In genomic region chr11:68028802-68029475, GRCh38 we compare ENCODE assay signal across 10 cellular contexts. TPM values are rescaled to one million over a fixed set of nuclear protein-coding genes. Genes with fewer than 3 reads are reported as not detected.
DNase-seq lines count a peak whose midpoint lies in the region; ATAC-seq and TF ChIP-seq lines count a peak whose summit lies in the region.
"Had no signal": no experiment of that assay in that cellular context is flagged by ENCODE, and none has a peak within 500 bp of the region (broad histone marks: within the 10 kb centered on the region; RNA-seq: fewer than 3 reads in every experiment).

No MANE protein-coding gene starts in this region.

- no peaks in the 10 kb centered on the region for H4K20me1 ChIP-seq in GM23338 (replicated peaks; ENCODE audit: insufficient read depth)

- H3K9me3 ChIP-seq in iPS-15b (ENCODE audit: control insufficient read depth, insufficient read depth, low read length), result no peaks in the 10 kb centered on the region

- H3K4me3 Mint-ChIP-seq in GM23338, result peak overlapping the region; percentile 94; the same call in 2 of the 3 replicates

- H3K36me3 ChIP-seq in ACC112 (ENCODE audit: insufficient read depth, low read length), result peaks cover 15% of the 10 kb centered on the region
- H3K36me3 ChIP-seq in GM23338 (ENCODE audit: insufficient read depth), result peaks cover 1% of the 10 kb centered on the region; the same call in 1 of the 2 replicates
- peaks cover 28% of the 10 kb centered on the region for H3K36me3 ChIP-seq in iPS-15b (ENCODE audit: control insufficient read depth, insufficient read depth, low read length)

- DNase-seq in GM23338 (ENCODE audit: low spot score) (no peak), inferior parietal cortex (ENCODE audit: extremely low spot score) (no peak)
- DNase-seq: DMS79, NCI-H524 treated with DMSO at 0.1 percent for 48 hours had no signal

- H3K27me3 ChIP-seq in ACC112 (ENCODE audit: insufficient read depth, low read length) (no peaks in the 10 kb centered on the region), GM23338 (ENCODE audit: insufficient read depth) (no peaks in the 10 kb centered on the region), iPS-15b (ENCODE audit: control insufficient read depth, insufficient read depth, low read length) (no peaks in the 10 kb centered on the region)

- H3K27ac ChIP-seq in ACC112 (ENCODE audit: low read depth, low read length) (peak overlapping the region; percentile 86), GM23338 (ENCODE audit: low read depth) (no peak overlapping the region), VCaP (peak overlapping the region; percentile 96; the same call in 1 of the 2 replicates)

- H3K36me3 Mint-ChIP-seq in GM23338 (ENCODE audit: low read depth), result peaks cover 10% of the 10 kb centered on the region

- H3K27ac Mint-ChIP-seq in GM23338, result peak overlapping the region; percentile 86; the same call in 1 of the 2 replicates

- H3K4me1 ChIP-seq in ACC112 (ENCODE audit: control insufficient read depth, insufficient read depth, low read length, unreplicated experiment), result peaks cover 43% of the 10 kb centered on the region
- H3K4me1 ChIP-seq in GM23338 (ENCODE audit: insufficient read depth), result peaks cover 3% of the 10 kb centered on the region; the same call in 1 of the 2 replicates
- H3K4me1 ChIP-seq in iPS-15b (ENCODE audit: control insufficient read depth, insufficient read depth, low read length), result peaks cover 3% of the 10 kb centered on the region

- no peaks in the 10 kb centered on the region for H3K9me2 ChIP-seq in GM23338 (ENCODE audit: insufficient read depth)

- H3K9ac ChIP-seq in iPS-15b (ENCODE audit: low read depth, low read length), result peak overlapping the region; percentile 16

- peaks cover 20% of the 10 kb centered on the region for H3K79me2 ChIP-seq in ACC112 (ENCODE audit: control insufficient read depth, insufficient read depth, low read length, unreplicated experiment)
- peaks cover 13% of the 10 kb centered on the region for H3K79me2 ChIP-seq in GM23338 (replicated peaks; ENCODE audit: insufficient read depth)

- H3F3A ChIP-seq in GM23338 (replicated peaks; ENCODE audit: low read depth), result no peaks in the 10 kb centered on the region

- H3K4me1 Mint-ChIP-seq in GM23338, result peaks cover 16% of the 10 kb centered on the region

- ATAC-seq in GM23338, result no peak
- no peak for ATAC-seq in GM18873 (IDR thresholded peaks at IDR 0.05; ENCODE audit: low FRiP score, unreplicated experiment)
- no peak for ATAC-seq in GM19397 (IDR thresholded peaks at IDR 0.05; ENCODE audit: unreplicated experiment)
- no peak for ATAC-seq in activated CD4-positive, CD25-positive, alpha-beta regulatory T cell treated with anti-CD3 and anti-CD28 coated beads, Interleukin-2, amount 50 U/mL, for 24 hours

- H3K27me3 Mint-ChIP-seq in GM23338 (ENCODE audit: insufficient read depth, low read depth, poor library complexity), result peaks cover 20% of the 10 kb centered on the region

- H3K4me2 ChIP-seq in GM23338, result peak overlapping the region; percentile 75; the same call in 1 of the 2 replicates

- H2AFZ ChIP-seq in ACC112 (ENCODE audit: low read length, unreplicated experiment), result no peak overlapping the region
- H2AFZ ChIP-seq in GM23338, result no peak overlapping the region

- 0 out of 4 replicates have a peak, but pooled peaks of 1 of the 2 experiments have one; percentile 9 for TF ChIP-seq CTCF in GM23338 (conservative IDR thresholded peaks at IDR 0.05; ENCODE audit: low read depth in 2 of 2)
- no peak for TF ChIP-seq CTCF in VCaP (conservative IDR thresholded peaks at IDR 0.05)

- peak overlapping the region; percentile 95 for H3K4me3 ChIP-seq in ACC112 (ENCODE audit: low read depth, low read length)
- no peak overlapping the region for H3K4me3 ChIP-seq in GM23338
- H3K4me3 ChIP-seq in iPS-15b (ENCODE audit: low read depth, low read length), result peak overlapping the region; percentile 94

- H3K9me3 Mint-ChIP-seq in GM23338, result no peaks in the 10 kb centered on the region

TF ChIP-seq in GM23338, 12 proteins besides CTCF, POLR2A, EP300 and RAD21:
- no peak for TF ChIP-seq NANOG (IDR thresholded peaks at IDR 0.05; ENCODE audit: borderline replicate concordance)
- TF ChIP-seq CREB1 (CRISPR knock-in tag; IDR thresholded peaks at IDR 0.05; ENCODE audit: low read depth), result no peak
- no peak for TF ChIP-seq EZH2 (IDR thresholded peaks at IDR 0.05; ENCODE audit: low read depth, unreplicated experiment)
- TF ChIP-seq REST (IDR thresholded peaks at IDR 0.05; ENCODE audit: unreplicated experiment), result no peak
- TF ChIP-seq ETS1 (IDR thresholded peaks at IDR 0.05), result no peak
- no peak for TF ChIP-seq STAT1 (IDR thresholded peaks at IDR 0.05; ENCODE audit: unreplicated experiment)

RNA-seq across cellular contexts. Expression of gene NDUFS8, which starts 1.5 kb away (rescaled TPM):
- 157 and 175 TPM in 2 replicates for total RNA-seq in GM23338 (2014; rRNA removed; shearing (Covaris generic))
- 304 and 308 TPM in 2 replicates for polyA plus RNA-seq in GM23338 (2016; fragmentation: Nextera tagmentation; extraction: Ambion mirVana)

RNA-seq across cellular contexts. Expression of gene TCIRG1, which starts 9.9 kb away (rescaled TPM):
- 31.2 and 40.4 TPM in 2 replicates for total RNA-seq in GM23338 (2014; rRNA removed; shearing (Covaris generic))
- polyA plus RNA-seq in GM23338 (2016; fragmentation: Nextera tagmentation; extraction: Ambion mirVana), result 18.5 and 20.4 TPM in 2 replicates

RNA-seq across cellular contexts. Expression of gene ALDH3B1, which starts 18.8 kb away (rescaled TPM):
- total RNA-seq in GM23338 (2014; rRNA removed; shearing (Covaris generic)), result not detected in 2 replicates
- 0.17 and 0.52 TPM in 2 replicates for polyA plus RNA-seq in GM23338 (2016; fragmentation: Nextera tagmentation; extraction: Ambion mirVana)

RNA-seq across cellular contexts. Expression of gene UNC93B1, which starts 25.0 kb away (rescaled TPM):
- total RNA-seq in GM23338 (2014; rRNA removed; shearing (Covaris generic)), result 28.0 and 34.4 TPM in 2 replicates
- polyA plus RNA-seq in GM23338 (2016; fragmentation: Nextera tagmentation; extraction: Ambion mirVana), result 15.7 and 16.2 TPM in 2 replicates
